In the genomic region with DNA sequence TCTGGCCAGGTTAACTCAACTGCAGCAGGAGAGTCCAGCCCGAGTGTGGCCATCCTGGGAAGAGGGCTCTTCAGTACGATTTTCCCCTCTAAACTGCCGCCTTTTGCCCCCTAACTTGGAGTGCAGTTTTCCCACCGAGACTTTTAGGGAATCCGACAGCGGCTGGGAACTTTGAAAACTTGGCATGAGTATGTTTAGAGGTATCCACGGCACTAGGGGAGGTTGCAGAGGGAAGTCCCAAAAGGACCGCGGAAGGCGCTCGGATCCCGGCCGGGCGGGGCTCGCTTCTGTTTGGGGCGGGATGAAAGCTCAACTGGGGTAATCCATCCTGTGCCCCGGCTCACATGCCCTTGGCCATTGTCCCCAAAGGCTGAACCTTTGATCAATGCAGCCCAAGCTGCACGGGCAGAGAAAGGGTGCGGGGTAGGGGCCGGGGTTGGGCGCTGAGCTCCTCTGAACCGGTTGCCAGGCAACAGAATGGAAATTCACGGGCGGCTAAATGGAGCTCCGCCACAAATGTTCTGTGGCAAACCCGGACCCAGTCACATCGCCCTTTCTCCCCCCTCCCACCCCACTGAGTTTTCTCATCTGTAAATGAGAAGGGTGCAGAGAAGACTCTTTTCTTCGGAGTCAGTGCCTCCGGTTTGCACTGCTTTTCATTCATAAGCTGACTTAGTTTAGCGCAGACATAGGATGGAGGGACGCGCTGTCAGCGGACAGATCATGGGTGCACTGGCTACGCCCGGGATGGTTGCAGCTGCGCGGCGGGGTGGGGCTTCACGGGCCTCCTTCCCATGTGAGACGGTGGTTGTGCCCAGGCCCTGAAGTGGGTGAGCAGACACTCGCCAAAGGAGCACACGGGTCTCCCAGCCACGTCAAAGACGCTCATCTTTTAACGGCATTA, we compare ENCODE assay signal across 8 cellular contexts. TPM values are rescaled to one million over a fixed set of nuclear protein-coding genes. Genes with fewer than 3 reads are reported as not detected.
DNase-seq lines count a peak whose midpoint lies in the region; ATAC-seq and TF ChIP-seq lines count a peak whose summit lies in the region.

No MANE protein-coding gene starts in this region.

- 0 to 2% (median 1%) methylated on average over 33 to 45 of the region's 45 CpGs for WGBS in heart left ventricle, 4 donors

- H3K27ac Mint-ChIP-seq in progenitor cell of endocrine pancreas = no peak overlapping the region

- H3K27me3 Mint-ChIP-seq in activated T-cell treated with anti-CD3 and anti-CD28 coated beads, Interleukin-2, amount 50 U/mL, for 4 hours (ENCODE audit: low read depth) = peaks cover 70% of the 10 kb centered on the region
- peaks cover 73% of the 10 kb centered on the region for H3K27me3 Mint-ChIP-seq in progenitor cell of endocrine pancreas

- peak; percentile 23 to 25 for ATAC-seq in activated T-cell treated with anti-CD3 and anti-CD28 coated beads, Interleukin-2, amount 50 U/mL, for 4 hours
- ATAC-seq in heart left ventricle (peak in 1 of 4 donors; percentile 26), HG03439 (IDR thresholded peaks at IDR 0.05; ENCODE audit: unreplicated experiment) (no peak), HG02840 (IDR thresholded peaks at IDR 0.05; ENCODE audit: low FRiP score, unreplicated experiment) (no peak)

- peaks cover 14% of the 10 kb centered on the region for H3K4me1 Mint-ChIP-seq in activated T-cell treated with anti-CD3 and anti-CD28 coated beads, Interleukin-2, amount 50 U/mL, for 4 hours (ENCODE audit: low read depth)
- peaks cover 14% of the 10 kb centered on the region for H3K4me1 Mint-ChIP-seq in progenitor cell of endocrine pancreas (ENCODE audit: low read depth)

- H3K36me3 ChIP-seq in HUES6 (ENCODE audit: control insufficient read depth, insufficient read depth, low read length) (no peaks in the 10 kb centered on the region), heart left ventricle (no peaks in the 10 kb centered on the region)

- DNase-seq in DMS53 treated with DMSO at 0.1 percent for 48 hours (lab: John Stamatoyannopoulos, UW; ENCODE audit: unreplicated experiment) (peak; percentile 29), heart left ventricle (peak in 3 of 5 donors; percentile 31 to 35 (median 31)), progenitor cell of endocrine pancreas (ENCODE audit: low spot score, unreplicated experiment) (peak; percentile 11), cerebellar cortex (ENCODE audit: low spot score) (no peak)
- DNase-seq in activated T-cell treated with anti-CD3 and anti-CD28 coated beads, Interleukin-2, amount 50 U/mL, for 4 hours = no peak

- H3K9me3 ChIP-seq in HUES6 (ENCODE audit: control insufficient read depth, insufficient read depth, low read depth, low read length) (no peaks in the 10 kb centered on the region), heart left ventricle (no peaks in the 10 kb centered on the region)

- peaks cover 38% of the 10 kb centered on the region for H3K4me1 ChIP-seq in HUES6 (ENCODE audit: control insufficient read depth, insufficient read depth, low read length)
- peaks cover 0 to 45% (median 22%) of the 10 kb centered on the region in 12 donors for H3K4me1 ChIP-seq in heart left ventricle

- H3K9me3 Mint-ChIP-seq in activated T-cell treated with anti-CD3 and anti-CD28 coated beads, Interleukin-2, amount 50 U/mL, for 4 hours = no peaks in the 10 kb centered on the region
- H3K9me3 Mint-ChIP-seq in progenitor cell of endocrine pancreas (ENCODE audit: low read depth) = no peaks in the 10 kb centered on the region

- H3K4me3 ChIP-seq in HUES6 (ENCODE audit: low read depth, low read length) (peak overlapping the region; percentile 70), heart left ventricle (peak overlapping the region; percentile 11 to 80 (median 66))

- H3K27ac ChIP-seq in HUES6 (ENCODE audit: low read depth, low read length) (no peak overlapping the region), heart left ventricle (no peak overlapping the region)

- H3K27me3 ChIP-seq in HUES6 (ENCODE audit: control insufficient read depth, insufficient read depth, low read length) (peaks cover 82% of the 10 kb centered on the region), heart left ventricle (peaks cover 22 to 95% (median 40%) of the 10 kb centered on the region in 9 donors)

- peak overlapping the region; percentile 46 for H3K4me3 Mint-ChIP-seq in activated T-cell treated with anti-CD3 and anti-CD28 coated beads, Interleukin-2, amount 50 U/mL, for 4 hours
- peak overlapping the region; percentile 71 for H3K4me3 Mint-ChIP-seq in progenitor cell of endocrine pancreas (ENCODE audit: low read depth)

- no peak for TF ChIP-seq CTCF in heart left ventricle (IDR thresholded peaks at IDR 0.05)
- TF ChIP-seq CTCF in progenitor cell of endocrine pancreas (IDR thresholded peaks at IDR 0.05; ENCODE audit: unreplicated experiment) = no peak

- no peak overlapping the region for H3K9ac ChIP-seq in HUES6 (ENCODE audit: low read length)

- TF ChIP-seq POLR2A in heart left ventricle (IDR thresholded peaks at IDR 0.05) = no peak

- intact Hi-C loops in heart left ventricle (cut with DNase I) = loop anchor here in 6 of 10 donors (5.0 to 10.0 kb wide), 8 partner anchors 167 to 497 kb away; a partner anchor contains a TSS

- H3K36me3 Mint-ChIP-seq in activated T-cell treated with anti-CD3 and anti-CD28 coated beads, Interleukin-2, amount 50 U/mL, for 4 hours (ENCODE audit: insufficient read depth) = no peaks in the 10 kb centered on the region
- no peaks in the 10 kb centered on the region for H3K36me3 Mint-ChIP-seq in progenitor cell of endocrine pancreas (ENCODE audit: insufficient read depth)

RNA-seq across cellular contexts. Expression of a gene that starts 2.3 kb away (rescaled TPM):
- not detected for total RNA-seq in activated T-cell treated with anti-CD3 and anti-CD28 coated beads, Interleukin-2, amount 50 U/mL, for 4 hours
- total RNA-seq in heart left ventricle = 1 to 10 TPM; 1.4 to 5.1 (median 2.9) TPM
- 1 to 10 TPM; 1.1 to 2.3 TPM for polyA plus RNA-seq in heart left ventricle
- total RNA-seq in progenitor cell of endocrine pancreas = 2.5 and 3.4 TPM in 2 replicates

Comparison
In these comparisons a context has a peak if more than half of its experiments do, and no peak if none do; other contexts are left out.
1. DNase-seq: peak in DMS53 treated with DMSO at 0.1 percent for 48 hours (single experiment), heart left ventricle (3 of 5) and progenitor cell of endocrine pancreas (single experiment); none in activated T-cell treated with anti-CD3 and anti-CD28 coated beads, Interleukin-2, amount 50 U/mL, for 4 hours (single experiment) and cerebellar cortex (single experiment).
2. ATAC-seq: peak in activated T-cell treated with anti-CD3 and anti-CD28 coated beads, Interleukin-2, amount 50 U/mL, for 4 hours (2 of 2); none in HG03439 (single experiment) and HG02840 (single experiment).